16 cellular contexts compared by ENCODE assay signal in genomic region chr6:136362421-136363090, GRCh38.
A peak's percentile ranks its signal among the peaks of the same experiment; 100 is the strongest.
DNase-seq lines count a peak whose midpoint lies in the region; ATAC-seq and TF ChIP-seq lines count a peak whose summit lies in the region.
"Had no signal": no experiment of that assay in that cellular context is flagged by ENCODE, and none has a peak within 500 bp of the region (broad histone marks: within the 10 kb centered on the region; RNA-seq: fewer than 3 reads in every experiment).

No MANE protein-coding gene starts in this region.

- POLR2A ChIA-PET in PC-3 (lab: Charles Lee; ENCODE audit: unreplicated experiment) = no interaction called here

- DNase-seq in Ammon's horn (ENCODE audit: low spot score) (peak; percentile 32), dorsolateral prefrontal cortex (no peak), superior temporal gyrus (ENCODE audit: extremely low spot score) (peak; percentile 75), PC-3 (no peak), NCI-H2029 treated with DMSO at 0.1 percent for 48 hours (lab: John Stamatoyannopoulos, UW) (no peak), smooth muscle cell (lab: John Stamatoyannopoulos, UW; ENCODE audit: unreplicated experiment) (no peak)
- DNase-seq: Caco-2; CD8-positive, alpha-beta memory T cell; DND-41; GDM1; GOT3; H9 had no signal

- H3K9ac ChIP-seq in PC-3 (ENCODE audit: low read length) = no peak overlapping the region
- H3K9ac ChIP-seq in smooth muscle cell (ENCODE audit: low read depth) = no peak overlapping the region
- H3K9ac ChIP-seq: BLaER1 had no signal

- H3K9me3 ChIP-seq in PC-3 (ENCODE audit: low read length) = no peaks in the 10 kb centered on the region
- no peaks in the 10 kb centered on the region for H3K9me3 ChIP-seq in smooth muscle cell (replicated peaks; ENCODE audit: low read depth)
- H3K9me3 ChIP-seq: BLaER1, Caco-2 had no signal

- H3K4me1 ChIP-seq in PC-3 (ENCODE audit: insufficient read depth, low read length) (0 out of 2 replicates have a peak, but pooled peaks cover 7% of the 10 kb centered on the region), smooth muscle cell (ENCODE audit: low read depth) (no peaks in the 10 kb centered on the region)
- H3K4me1 ChIP-seq: Caco-2 had no signal

- no peaks in the 10 kb centered on the region for H3F3A ChIP-seq in PC-3 (ENCODE audit: low read length, unreplicated experiment)
- no peaks in the 10 kb centered on the region for H3F3A ChIP-seq in smooth muscle cell (ENCODE audit: low read depth)

- H2AFZ ChIP-seq in PC-3 (ENCODE audit: low read length) = no peak overlapping the region
- no peak overlapping the region for H2AFZ ChIP-seq in smooth muscle cell (ENCODE audit: low read depth)

- H3K4me3 ChIP-seq in dorsolateral prefrontal cortex (no peak overlapping the region), PC-3 (ENCODE audit: low read length) (no peak overlapping the region), smooth muscle cell (no peak overlapping the region)
- H3K4me3 ChIP-seq: BLaER1 had no signal

- ATAC-seq in PC-3 = no peak
- ATAC-seq: HepG2 had no signal

- no peak overlapping the region for H3K4me2 ChIP-seq in PC-3 (ENCODE audit: low read length)
- no peak overlapping the region for H3K4me2 ChIP-seq in smooth muscle cell
- H3K4me2 ChIP-seq: BLaER1 had no signal

- no peaks in the 10 kb centered on the region for H3K36me3 ChIP-seq in PC-3 (ENCODE audit: low read depth, low read length)
- no peaks in the 10 kb centered on the region for H3K36me3 ChIP-seq in smooth muscle cell (ENCODE audit: low read depth)
- H3K36me3 ChIP-seq: BLaER1 had no signal

- intact Hi-C loops in dorsolateral prefrontal cortex (cut with DNase I) = no loop called here
- intact Hi-C loops in PC-3 (cut with micrococcal nuclease) = no loop called here

- H4K20me1 ChIP-seq in PC-3 (ENCODE audit: low read length) (no peaks in the 10 kb centered on the region), smooth muscle cell (ENCODE audit: low read depth) (no peaks in the 10 kb centered on the region)
- H4K20me1 ChIP-seq: BLaER1 had no signal

- H3K27me3 ChIP-seq in dorsolateral prefrontal cortex (no peaks in the 10 kb centered on the region), layer of hippocampus (ENCODE audit: control insufficient read depth, insufficient read depth, low read length) (no peaks in the 10 kb centered on the region), PC-3 (ENCODE audit: low read length) (no peaks in the 10 kb centered on the region), smooth muscle cell (ENCODE audit: low read depth) (peaks cover 5% of the 10 kb centered on the region)
- H3K27me3 ChIP-seq: BLaER1 had no signal

- no TSS peak for BruUV-seq in PC-3 (replicated peaks; lab: Mats Ljungman, UMichigan)

- 91% methylated on average over 9 of the region's 9 CpGs for WGBS in smooth muscle cell (ENCODE audit: low lambda C conversion rate)

- TF ChIP-seq CTCF in dorsolateral prefrontal cortex (IDR thresholded peaks at IDR 0.05 in 54 of 56, conservative IDR thresholded peaks at IDR 0.05 in 2 of 56; ENCODE audit: low read depth in 1 of 56, partially characterized antibody in 56 of 56) (no peak), PC-3 (conservative IDR thresholded peaks at IDR 0.05; ENCODE audit: low read depth, low read length) (no peak), smooth muscle cell (IDR thresholded peaks at IDR 0.05; ENCODE audit: borderline replicate concordance, insufficient read depth, poor library complexity, severe bottlenecking) (no peak)

- H3K27ac ChIP-seq in dorsolateral prefrontal cortex = peak overlapping the region; percentile 61 to 96 (median 88)
- peak overlapping the region; percentile 49 for H3K27ac ChIP-seq in layer of hippocampus (ENCODE audit: low read depth, low read length)
- no peak overlapping the region for H3K27ac ChIP-seq in PC-3 (ENCODE audit: low read length)
- H3K27ac ChIP-seq in smooth muscle cell (ENCODE audit: low read depth) = no peak overlapping the region
- H3K27ac ChIP-seq: 22Rv1, BLaER1 had no signal

- CTCF ChIA-PET in PC-3 (lab: Charles Lee) = no interaction called here

- H3K79me2 ChIP-seq in PC-3 (ENCODE audit: low read length) (no peaks in the 10 kb centered on the region), smooth muscle cell (ENCODE audit: low read depth) (no peaks in the 10 kb centered on the region)

- H3K9me2 ChIP-seq in PC-3 (replicated peaks; ENCODE audit: low read length) = no peaks in the 10 kb centered on the region

Comparison
In these comparisons a context has a peak if more than half of its experiments do, and no peak if none do; other contexts are left out.
1. DNase-seq: peak in Ammon's horn (single experiment) and superior temporal gyrus (single experiment); none in dorsolateral prefrontal cortex (0 of 10), PC-3 (single experiment), NCI-H2029 treated with DMSO at 0.1 percent for 48 hours (single experiment) and smooth muscle cell (single experiment).
2. H3K27ac ChIP-seq: peak in dorsolateral prefrontal cortex (59 of 59) and layer of hippocampus (single experiment); none in PC-3 (single experiment) and smooth muscle cell (single experiment).